Comparison of ENCODE assay signal across 11 cellular contexts in genomic region chr4:138113819-138114415, GRCh38.
DNase-seq lines count a peak whose midpoint lies in the region; ATAC-seq, FAIRE-seq and TF ChIP-seq lines count a peak whose summit lies in the region.
"Had no signal": no experiment of that assay in that cellular context is flagged by ENCODE, and none has a peak within 500 bp of the region (broad histone marks: within the 10 kb centered on the region; RNA-seq: fewer than 3 reads in every experiment).

No MANE protein-coding gene starts in this region.

- no peaks in the 10 kb centered on the region for H3K27me3 Mint-ChIP-seq in nephron (ENCODE audit: low read depth)
- H3K27me3 Mint-ChIP-seq in activated CD4-positive, alpha-beta memory T cell treated with anti-CD3 and anti-CD28 coated beads for 36 hours, result no peaks in the 10 kb centered on the region
- H3K27me3 Mint-ChIP-seq in activated CD8-positive, alpha-beta T cell treated with anti-CD3 and anti-CD28 coated beads, Interleukin-2, amount 10 ng/mL, durations not matched to agents 7 days and 5 days (ENCODE audit: low read depth), result no peaks in the 10 kb centered on the region
- H3K27me3 Mint-ChIP-seq: T-helper 17 cell had no signal

- POLR2A ChIA-PET in activated CD4-positive, alpha-beta memory T cell treated with anti-CD3 and anti-CD28 coated beads for 36 hours (lab: Charles Lee), result no interaction called here
- POLR2A ChIA-PET in activated CD8-positive, alpha-beta T cell treated with anti-CD3 and anti-CD28 coated beads, Interleukin-2, amount 10 ng/mL, durations not matched to agents 7 days and 5 days (lab: Charles Lee), result no interaction called here

- DNase-seq in RCC 7860 (ENCODE audit: low spot score) (no peak), Right ventricle myocardium inferior (ENCODE audit: missing footprints) (no peak), right atrium auricular region (ENCODE audit: low spot score) (no peak)
- no peak for DNase-seq in activated CD4-positive, alpha-beta memory T cell treated with anti-CD3 and anti-CD28 coated beads for 36 hours
- DNase-seq in activated CD8-positive, alpha-beta T cell treated with anti-CD3 and anti-CD28 coated beads, Interleukin-2, amount 10 ng/mL, durations not matched to agents 7 days and 5 days, result no peak
- DNase-seq: activated naive CD4-positive, alpha-beta T cell treated with anti-CD3 and anti-CD28 coated beads, Interleukin-2, amount 50 U/mL, for 16 hours; NCI-H146; T-helper 17 cell had no signal

- peaks cover 33% of the 10 kb centered on the region for H3K4me1 Mint-ChIP-seq in nephron
- H3K4me1 Mint-ChIP-seq in activated CD4-positive, alpha-beta memory T cell treated with anti-CD3 and anti-CD28 coated beads for 36 hours (ENCODE audit: low read depth), result no peaks in the 10 kb centered on the region
- no peaks in the 10 kb centered on the region for H3K4me1 Mint-ChIP-seq in activated CD8-positive, alpha-beta T cell treated with anti-CD3 and anti-CD28 coated beads, Interleukin-2, amount 10 ng/mL, durations not matched to agents 7 days and 5 days (ENCODE audit: low read depth)
- H3K4me1 Mint-ChIP-seq: T-helper 17 cell had no signal

- H3K4me3 ChIP-seq in right atrium auricular region, result no peak overlapping the region

- no peaks in the 10 kb centered on the region for H3K9me3 ChIP-seq in right atrium auricular region

- H3K27ac ChIP-seq in right atrium auricular region, result no peak overlapping the region

- peaks cover 4% of the 10 kb centered on the region for H3K9me3 Mint-ChIP-seq in nephron
- H3K9me3 Mint-ChIP-seq in activated CD4-positive, alpha-beta memory T cell treated with anti-CD3 and anti-CD28 coated beads for 36 hours, result no peaks in the 10 kb centered on the region
- H3K9me3 Mint-ChIP-seq in activated CD8-positive, alpha-beta T cell treated with anti-CD3 and anti-CD28 coated beads, Interleukin-2, amount 10 ng/mL, durations not matched to agents 7 days and 5 days (ENCODE audit: insufficient read depth), result no peaks in the 10 kb centered on the region

- H3K27ac Mint-ChIP-seq in nephron, result peak overlapping the region; percentile 13 to 74 (median 30)
- no peak overlapping the region for H3K27ac Mint-ChIP-seq in activated CD4-positive, alpha-beta memory T cell treated with anti-CD3 and anti-CD28 coated beads for 36 hours
- no peak overlapping the region for H3K27ac Mint-ChIP-seq in activated CD8-positive, alpha-beta T cell treated with anti-CD3 and anti-CD28 coated beads, Interleukin-2, amount 10 ng/mL, durations not matched to agents 7 days and 5 days
- H3K27ac Mint-ChIP-seq: T-helper 17 cell had no signal

- H3K36me3 ChIP-seq in right atrium auricular region, result no peaks in the 10 kb centered on the region

- no peaks in the 10 kb centered on the region for H3K27me3 ChIP-seq in right atrium auricular region

- no peaks in the 10 kb centered on the region for H3K36me3 Mint-ChIP-seq in nephron (ENCODE audit: low read depth)
- no peaks in the 10 kb centered on the region for H3K36me3 Mint-ChIP-seq in activated CD4-positive, alpha-beta memory T cell treated with anti-CD3 and anti-CD28 coated beads for 36 hours
- no peaks in the 10 kb centered on the region for H3K36me3 Mint-ChIP-seq in activated CD8-positive, alpha-beta T cell treated with anti-CD3 and anti-CD28 coated beads, Interleukin-2, amount 10 ng/mL, durations not matched to agents 7 days and 5 days (ENCODE audit: low read depth)

- peak; percentile 9 for ATAC-seq in GM19043 (IDR thresholded peaks at IDR 0.05; ENCODE audit: low read depth, unreplicated experiment)
- ATAC-seq in HG02938 (IDR thresholded peaks at IDR 0.05; ENCODE audit: unreplicated experiment), result peak; percentile 19
- no peak for ATAC-seq in Right ventricle myocardium inferior
- no peak for ATAC-seq in activated CD8-positive, alpha-beta T cell treated with anti-CD3 and anti-CD28 coated beads, Interleukin-2, amount 10 ng/mL, durations not matched to agents 7 days and 5 days

- peak; percentile 10 for FAIRE-seq in RCC 7860 (lab: Jason Lieb, UNC)

- H3K4me3 Mint-ChIP-seq in nephron, result no peak overlapping the region
- H3K4me3 Mint-ChIP-seq in activated CD4-positive, alpha-beta memory T cell treated with anti-CD3 and anti-CD28 coated beads for 36 hours, result no peak overlapping the region
- no peak overlapping the region for H3K4me3 Mint-ChIP-seq in activated CD8-positive, alpha-beta T cell treated with anti-CD3 and anti-CD28 coated beads, Interleukin-2, amount 10 ng/mL, durations not matched to agents 7 days and 5 days
- H3K4me3 Mint-ChIP-seq: T-helper 17 cell had no signal

- intact Hi-C loops in Right ventricle myocardium inferior (cut with DNase I), result no loop called here
- intact Hi-C loops in activated CD4-positive, alpha-beta memory T cell treated with anti-CD3 and anti-CD28 coated beads for 36 hours (cut with micrococcal nuclease), result no loop called here

- peaks cover 0 to 5% of the 10 kb centered on the region in 2 donors for H3K4me1 ChIP-seq in right atrium auricular region

- CTCF ChIA-PET in activated CD4-positive, alpha-beta memory T cell treated with anti-CD3 and anti-CD28 coated beads for 36 hours (lab: Charles Lee), result no interaction called here
- CTCF ChIA-PET in activated CD8-positive, alpha-beta T cell treated with anti-CD3 and anti-CD28 coated beads, Interleukin-2, amount 10 ng/mL, durations not matched to agents 7 days and 5 days (lab: Charles Lee), result no interaction called here

- no peak for TF ChIP-seq CTCF in nephron (IDR thresholded peaks at IDR 0.05; ENCODE audit: unreplicated experiment in 3 of 3)
- TF ChIP-seq CTCF in right atrium auricular region (IDR thresholded peaks at IDR 0.05), result no peak

Comparison
In these comparisons a context has a peak if more than half of its experiments do, and no peak if none do; other contexts are left out.
1. ATAC-seq: peak in GM19043 (single experiment) and HG02938 (single experiment); none in Right ventricle myocardium inferior (single experiment) and activated CD8-positive, alpha-beta T cell treated with anti-CD3 and anti-CD28 coated beads, Interleukin-2, amount 10 ng/mL, durations not matched to agents 7 days and 5 days (single experiment).
2. H3K27ac Mint-ChIP-seq: peak in nephron (3 of 3); none in activated CD4-positive, alpha-beta memory T cell treated with anti-CD3 and anti-CD28 coated beads for 36 hours (single experiment) and activated CD8-positive, alpha-beta T cell treated with anti-CD3 and anti-CD28 coated beads, Interleukin-2, amount 10 ng/mL, durations not matched to agents 7 days and 5 days (single experiment).